24 cellular contexts compared by ENCODE assay signal in genomic region chr9:123746765-123747164, GRCh38.
"Had no signal": no experiment of that assay in that cellular context is flagged by ENCODE, and none has a peak within 500 bp of the region (broad histone marks: within the 10 kb centered on the region; RNA-seq: fewer than 3 reads in every experiment).

No MANE protein-coding gene starts in this region.

- H3K9me3 Mint-ChIP-seq: mesothelial cell of epicardium; naive B cell; naive thymus-derived CD8-positive, alpha-beta T cell had no signal

- H3K4me3 Mint-ChIP-seq: mesothelial cell of epicardium; naive B cell; naive thymus-derived CD8-positive, alpha-beta T cell had no signal

- H3K4me3 ChIP-seq: coronary artery, dorsolateral prefrontal cortex, esophagus muscularis mucosa, gastroesophageal sphincter, heart right ventricle, left lung, lower lobe of right lung, mucosa of descending colon had no signal

- H3K9me3 ChIP-seq: esophagus muscularis mucosa, gastroesophageal sphincter, heart right ventricle, left lung, lower lobe of right lung, mucosa of descending colon had no signal

- FAIRE-seq: endothelial cell of umbilical vein, frontal cortex, islet of Langerhans, keratinocyte had no signal

- ATAC-seq: foreskin keratinocyte; gastroesophageal sphincter; heart right ventricle; left cardiac atrium; left lung; left ventricle myocardium superior; lower lobe of right lung; mucosa of descending colon; naive thymus-derived CD8-positive, alpha-beta T cell had no signal

- H3K36me3 ChIP-seq: esophagus muscularis mucosa, gastroesophageal sphincter, heart right ventricle, left lung, lower lobe of right lung had no signal

- H3K27me3 ChIP-seq: dorsolateral prefrontal cortex, esophagus muscularis mucosa, foreskin keratinocyte, gastroesophageal sphincter, heart right ventricle, left lung had no signal

- H3K36me3 Mint-ChIP-seq: mesothelial cell of epicardium had no signal

- H3K27me3 Mint-ChIP-seq: naive B cell; naive thymus-derived CD8-positive, alpha-beta T cell had no signal

- H3K4me1 ChIP-seq: foreskin keratinocyte had no signal

- H3K27ac ChIP-seq: coronary artery, dorsolateral prefrontal cortex, esophagus muscularis mucosa, foreskin keratinocyte, gastroesophageal sphincter, heart right ventricle, left lung, lower lobe of right lung had no signal

- DNase-seq: dermis blood vessel endothelial cell; dorsolateral prefrontal cortex; effector CD4-positive, alpha-beta T cell; effector memory CD4-positive, alpha-beta T cell; foreskin keratinocyte; head of caudate nucleus; heart right ventricle; hippocampal formation; left cardiac atrium; left lung; left ventricle myocardium superior; lower lobe of right lung; mesenchymal stem cell; mucosa of descending colon; naive B cell; naive thymus-derived CD8-positive, alpha-beta T cell had no signal

- H3K27ac Mint-ChIP-seq: mesothelial cell of epicardium; naive B cell; naive thymus-derived CD8-positive, alpha-beta T cell had no signal
